ENCODE assay signal across 1 cellular context in genomic region chr17:8436169-8436932, GRCh38.
TF ChIP-seq lines count a peak whose summit lies in the region.

No MANE protein-coding gene starts in this region.

TF ChIP-seq in K562, 482 proteins besides CTCF, POLR2A, EP300 and RAD21 (continued from another document and continues in another):
- no peak for TF ChIP-seq E2F1 (CRISPR knock-in tag; IDR thresholded peaks at IDR 0.05)
- TF ChIP-seq ZEB2 (IDR thresholded peaks at IDR 0.05) = peak; percentile 96
- TF ChIP-seq, protein P1, sequence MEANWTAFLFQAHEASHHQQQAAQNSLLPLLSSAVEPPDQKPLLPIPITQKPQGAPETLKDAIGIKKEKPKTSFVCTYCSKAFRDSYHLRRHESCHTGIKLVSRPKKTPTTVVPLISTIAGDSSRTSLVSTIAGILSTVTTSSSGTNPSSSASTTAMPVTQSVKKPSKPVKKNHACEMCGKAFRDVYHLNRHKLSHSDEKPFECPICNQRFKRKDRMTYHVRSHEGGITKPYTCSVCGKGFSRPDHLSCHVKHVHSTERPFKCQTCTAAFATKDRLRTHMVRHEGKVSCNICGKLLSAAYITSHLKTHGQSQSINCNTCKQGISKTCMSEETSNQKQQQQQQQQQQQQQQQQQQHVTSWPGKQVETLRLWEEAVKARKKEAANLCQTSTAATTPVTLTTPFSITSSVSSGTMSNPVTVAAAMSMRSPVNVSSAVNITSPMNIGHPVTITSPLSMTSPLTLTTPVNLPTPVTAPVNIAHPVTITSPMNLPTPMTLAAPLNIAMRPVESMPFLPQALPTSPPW (CRISPR knock-in tag; IDR thresholded peaks at IDR 0.05) = no peak
- peak; percentile 44; the same call in 1 of the 2 replicates for TF ChIP-seq ZC3H4 (CRISPR knock-in tag; IDR thresholded peaks at IDR 0.05; ENCODE audit: borderline replicate concordance)
- no peak for TF ChIP-seq ATF1 (CRISPR knock-in tag; IDR thresholded peaks at IDR 0.05)
- no peak for TF ChIP-seq ATF1 (tag; IDR thresholded peaks at IDR 0.05)
- peak; percentile 8 for TF ChIP-seq CCNT2 (IDR thresholded peaks at IDR 0.05; ENCODE audit: borderline replicate concordance, extremely low read depth, insufficient read length, low read depth, low read length)
- TF ChIP-seq STAT5A (IDR thresholded peaks at IDR 0.05; ENCODE audit: borderline replicate concordance, low read length) = peak; percentile 41
- 0 out of 4 replicates have a peak, but pooled peaks of 1 of the 2 experiments have one; percentile 39 for TF ChIP-seq HDAC1 (IDR thresholded peaks at IDR 0.05)
- no peak for TF ChIP-seq FOXK1 (CRISPR knock-in tag; IDR thresholded peaks at IDR 0.05; ENCODE audit: borderline replicate concordance)
- TF ChIP-seq NFIC (IDR thresholded peaks at IDR 0.05) = peak; percentile 18; the same call in 1 of the 2 replicates
- TF ChIP-seq E2F4 (CRISPR knock-in tag; IDR thresholded peaks at IDR 0.05; ENCODE audit: low read depth) = no peak
- no peak for TF ChIP-seq FOXA1 (IDR thresholded peaks at IDR 0.05; ENCODE audit: borderline replicate concordance)
- peak; percentile 59 for TF ChIP-seq POLR2G (IDR thresholded peaks at IDR 0.05; ENCODE audit: low read depth, low read length)
- no peak for TF ChIP-seq PTTG1 (tag; IDR thresholded peaks at IDR 0.05; ENCODE audit: low read depth)
- peak; percentile 78 for TF ChIP-seq DPF2 (IDR thresholded peaks at IDR 0.05)
- TF ChIP-seq ID3 (CRISPR knock-in tag; IDR thresholded peaks at IDR 0.05) = no peak
- TF ChIP-seq ID3 (tag; IDR thresholded peaks at IDR 0.05) = 0 out of 2 replicates have a peak, but pooled peaks have one; percentile 19
- TF ChIP-seq, protein P2, sequence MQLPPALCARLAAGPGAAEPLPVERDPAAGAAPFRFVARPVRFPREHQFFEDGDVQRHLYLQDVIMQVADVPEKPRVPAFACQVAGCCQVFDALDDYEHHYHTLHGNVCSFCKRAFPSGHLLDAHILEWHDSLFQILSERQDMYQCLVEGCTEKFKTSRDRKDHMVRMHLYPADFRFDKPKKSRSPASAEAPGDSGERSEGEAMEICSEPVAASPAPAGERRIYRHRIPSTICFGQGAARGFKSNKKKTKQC (CRISPR knock-in tag; IDR thresholded peaks at IDR 0.05) = peak; percentile 70; the same call in 1 of the 2 replicates
- TF ChIP-seq, protein P3, sequence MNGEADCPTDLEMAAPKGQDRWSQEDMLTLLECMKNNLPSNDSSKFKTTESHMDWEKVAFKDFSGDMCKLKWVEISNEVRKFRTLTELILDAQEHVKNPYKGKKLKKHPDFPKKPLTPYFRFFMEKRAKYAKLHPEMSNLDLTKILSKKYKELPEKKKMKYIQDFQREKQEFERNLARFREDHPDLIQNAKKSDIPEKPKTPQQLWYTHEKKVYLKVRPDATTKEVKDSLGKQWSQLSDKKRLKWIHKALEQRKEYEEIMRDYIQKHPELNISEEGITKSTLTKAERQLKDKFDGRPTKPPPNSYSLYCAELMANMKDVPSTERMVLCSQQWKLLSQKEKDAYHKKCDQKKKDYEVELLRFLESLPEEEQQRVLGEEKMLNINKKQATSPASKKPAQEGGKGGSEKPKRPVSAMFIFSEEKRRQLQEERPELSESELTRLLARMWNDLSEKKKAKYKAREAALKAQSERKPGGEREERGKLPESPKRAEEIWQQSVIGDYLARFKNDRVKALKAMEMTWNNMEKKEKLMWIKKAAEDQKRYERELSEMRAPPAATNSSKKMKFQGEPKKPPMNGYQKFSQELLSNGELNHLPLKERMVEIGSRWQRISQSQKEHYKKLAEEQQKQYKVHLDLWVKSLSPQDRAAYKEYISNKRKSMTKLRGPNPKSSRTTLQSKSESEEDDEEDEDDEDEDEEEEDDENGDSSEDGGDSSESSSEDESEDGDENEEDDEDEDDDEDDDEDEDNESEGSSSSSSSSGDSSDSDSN (IDR thresholded peaks at IDR 0.05; ENCODE audit: borderline replicate concordance in 1 of 2, low read depth in 2 of 2, low read length in 2 of 2) = 0 out of 4 replicates have a peak, but pooled peaks of 1 of the 2 experiments have one; percentile 43
- no peak; the same call in 1 of the 2 replicates for TF ChIP-seq BRD4 (IDR thresholded peaks at IDR 0.05)
- TF ChIP-seq TBP (optimal IDR thresholded peaks at IDR 0.05; ENCODE audit: low read depth, low read length) = peak; percentile 46
- peak; percentile 58; the same call in 1 of the 2 replicates for TF ChIP-seq ZBTB2 (IDR thresholded peaks at IDR 0.05)
- TF ChIP-seq FOXO4 (CRISPR knock-in tag; IDR thresholded peaks at IDR 0.05) = no peak
- TF ChIP-seq SAP30 (IDR thresholded peaks at IDR 0.05; ENCODE audit: borderline replicate concordance, insufficient read depth, low read depth, low read length, poor library complexity, severe bottlenecking) = peak; percentile 79
- TF ChIP-seq NCOA4 (IDR thresholded peaks at IDR 0.05; ENCODE audit: partially characterized antibody) = no peak
- no peak for TF ChIP-seq NFIX (CRISPR knock-in tag; IDR thresholded peaks at IDR 0.05; ENCODE audit: low read depth)
- peak; percentile 31 to 59; a peak in 1 of 4 replicates for TF ChIP-seq ARNT (IDR thresholded peaks at IDR 0.05)
- no peak for TF ChIP-seq MCM5 (IDR thresholded peaks at IDR 0.05; ENCODE audit: low read depth)
- no peak for TF ChIP-seq TFAP4 (CRISPR knock-in tag; IDR thresholded peaks at IDR 0.05; ENCODE audit: borderline replicate concordance)
- TF ChIP-seq ZBTB33 (CRISPR knock-in tag; IDR thresholded peaks at IDR 0.05) = no peak
- TF ChIP-seq TRIM28 (IDR thresholded peaks at IDR 0.05) = peak; percentile 74; the same call in 1 of the 2 replicates
- peak; percentile 75 for TF ChIP-seq TAL1 (IDR thresholded peaks at IDR 0.05)
- TF ChIP-seq KDM1A (IDR thresholded peaks at IDR 0.05) = peak; percentile 58 to 64
- TF ChIP-seq THAP12 (CRISPR knock-in tag; IDR thresholded peaks at IDR 0.05) = no peak
- TF ChIP-seq CBFA2T3 (IDR thresholded peaks at IDR 0.05) = peak; percentile 86
- no peak for TF ChIP-seq ERF (CRISPR knock-in tag; IDR thresholded peaks at IDR 0.05)
- TF ChIP-seq TAF1 (IDR thresholded peaks at IDR 0.05; ENCODE audit: control insufficient read depth, extremely low read depth, insufficient read depth, low read length, severe bottlenecking) = peak; percentile 37
- peak; percentile 43; the same call in 1 of the 2 replicates for TF ChIP-seq NCOR1 (IDR thresholded peaks at IDR 0.05)
- TF ChIP-seq CBFA2T2 (conservative IDR thresholded peaks at IDR 0.05) = peak; percentile 70
- TF ChIP-seq GTF3C2 (IDR thresholded peaks at IDR 0.05; ENCODE audit: borderline replicate concordance, extremely low read depth, insufficient read length) = no peak
- TF ChIP-seq SMARCC2 (IDR thresholded peaks at IDR 0.05; ENCODE audit: low read depth) = no peak
- TF ChIP-seq TOE1 (IDR thresholded peaks at IDR 0.05; ENCODE audit: borderline replicate concordance) = 0 out of 2 replicates have a peak, but pooled peaks have one; percentile 28
- TF ChIP-seq TOE1 (CRISPR knock-in tag; IDR thresholded peaks at IDR 0.05; ENCODE audit: borderline replicate concordance, low read depth) = no peak
